In genomic region chr10:70348228-70348850, GRCh38 we compare ENCODE assay signal across 1 cellular context.
TF ChIP-seq lines count a peak whose summit lies in the region.

No MANE protein-coding gene starts in this region.

TF ChIP-seq in GM23338, 12 proteins besides CTCF, POLR2A, EP300 and RAD21 (continued from another document):
- TF ChIP-seq, protein P1, sequence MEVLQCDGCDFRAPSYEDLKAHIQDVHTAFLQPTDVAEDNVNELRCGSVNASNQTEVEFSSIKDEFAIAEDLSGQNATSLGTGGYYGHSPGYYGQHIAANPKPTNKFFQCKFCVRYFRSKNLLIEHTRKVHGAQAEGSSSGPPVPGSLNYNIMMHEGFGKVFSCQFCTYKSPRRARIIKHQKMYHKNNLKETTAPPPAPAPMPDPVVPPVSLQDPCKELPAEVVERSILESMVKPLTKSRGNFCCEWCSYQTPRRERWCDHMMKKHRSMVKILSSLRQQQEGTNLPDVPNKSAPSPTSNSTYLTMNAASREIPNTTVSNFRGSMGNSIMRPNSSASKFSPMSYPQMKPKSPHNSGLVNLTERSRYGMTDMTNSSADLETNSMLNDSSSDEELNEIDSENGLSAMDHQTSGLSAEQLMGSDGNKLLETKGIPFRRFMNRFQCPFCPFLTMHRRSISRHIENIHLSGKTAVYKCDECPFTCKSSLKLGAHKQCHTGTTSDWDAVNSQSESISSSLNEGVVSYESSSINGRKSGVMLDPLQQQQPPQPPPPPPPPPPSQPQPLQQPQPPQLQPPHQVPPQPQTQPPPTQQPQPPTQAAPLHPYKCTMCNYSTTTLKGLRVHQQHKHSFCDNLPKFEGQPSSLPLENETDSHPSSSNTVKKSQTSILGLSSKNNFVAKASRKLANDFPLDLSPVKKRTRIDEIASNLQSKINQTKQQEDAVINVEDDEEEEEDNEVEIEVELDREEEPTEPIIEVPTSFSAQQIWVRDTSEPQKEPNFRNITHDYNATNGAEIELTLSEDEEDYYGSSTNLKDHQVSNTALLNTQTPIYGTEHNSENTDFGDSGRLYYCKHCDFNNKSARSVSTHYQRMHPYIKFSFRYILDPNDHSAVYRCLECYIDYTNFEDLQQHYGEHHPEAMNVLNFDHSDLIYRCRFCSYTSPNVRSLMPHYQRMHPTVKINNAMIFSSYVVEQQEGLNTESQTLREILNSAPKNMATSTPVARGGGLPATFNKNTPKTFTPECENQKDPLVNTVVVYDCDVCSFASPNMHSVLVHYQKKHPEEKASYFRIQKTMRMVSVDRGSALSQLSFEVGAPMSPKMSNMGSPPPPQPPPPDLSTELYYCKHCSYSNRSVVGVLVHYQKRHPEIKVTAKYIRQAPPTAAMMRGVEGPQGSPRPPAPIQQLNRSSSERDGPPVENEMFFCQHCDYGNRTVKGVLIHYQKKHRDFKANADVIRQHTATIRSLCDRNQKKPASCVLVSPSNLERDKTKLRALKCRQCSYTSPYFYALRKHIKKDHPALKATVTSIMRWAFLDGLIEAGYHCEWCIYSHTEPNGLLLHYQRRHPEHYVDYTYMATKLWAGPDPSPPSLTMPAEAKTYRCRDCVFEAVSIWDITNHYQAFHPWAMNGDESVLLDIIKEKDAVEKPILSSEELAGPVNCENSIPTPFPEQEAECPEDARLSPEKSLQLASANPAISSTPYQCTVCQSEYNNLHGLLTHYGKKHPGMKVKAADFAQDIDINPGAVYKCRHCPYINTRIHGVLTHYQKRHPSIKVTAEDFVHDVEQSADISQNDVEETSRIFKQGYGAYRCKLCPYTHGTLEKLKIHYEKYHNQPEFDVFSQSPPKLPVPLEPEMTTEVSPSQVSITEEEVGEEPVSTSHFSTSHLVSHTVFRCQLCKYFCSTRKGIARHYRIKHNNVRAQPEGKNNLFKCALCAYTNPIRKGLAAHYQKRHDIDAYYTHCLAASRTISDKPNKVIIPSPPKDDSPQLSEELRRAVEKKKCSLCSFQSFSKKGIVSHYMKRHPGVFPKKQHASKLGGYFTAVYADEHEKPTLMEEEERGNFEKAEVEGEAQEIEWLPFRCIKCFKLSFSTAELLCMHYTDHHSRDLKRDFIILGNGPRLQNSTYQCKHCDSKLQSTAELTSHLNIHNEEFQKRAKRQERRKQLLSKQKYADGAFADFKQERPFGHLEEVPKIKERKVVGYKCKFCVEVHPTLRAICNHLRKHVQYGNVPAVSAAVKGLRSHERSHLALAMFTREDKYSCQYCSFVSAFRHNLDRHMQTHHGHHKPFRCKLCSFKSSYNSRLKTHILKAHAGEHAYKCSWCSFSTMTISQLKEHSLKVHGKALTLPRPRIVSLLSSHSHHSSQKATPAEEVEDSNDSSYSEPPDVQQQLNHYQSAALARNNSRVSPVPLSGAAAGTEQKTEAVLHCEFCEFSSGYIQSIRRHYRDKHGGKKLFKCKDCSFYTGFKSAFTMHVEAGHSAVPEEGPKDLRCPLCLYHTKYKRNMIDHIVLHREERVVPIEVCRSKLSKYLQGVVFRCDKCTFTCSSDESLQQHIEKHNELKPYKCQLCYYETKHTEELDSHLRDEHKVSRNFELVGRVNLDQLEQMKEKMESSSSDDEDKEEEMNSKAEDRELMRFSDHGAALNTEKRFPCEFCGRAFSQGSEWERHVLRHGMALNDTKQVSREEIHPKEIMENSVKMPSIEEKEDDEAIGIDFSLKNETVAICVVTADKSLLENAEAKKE (CRISPR knock-in tag; IDR thresholded peaks at IDR 0.05) = no peak
- no peak for TF ChIP-seq ZNF331 (CRISPR knock-in tag; IDR thresholded peaks at IDR 0.05; ENCODE audit: low read depth)
- TF ChIP-seq EZH2phosphoT487 (IDR thresholded peaks at IDR 0.05; ENCODE audit: unreplicated experiment) = no peak
TF ChIP-seq in GM23338: peak in this region for 0.
